1 cellular context compared by ENCODE assay signal in the genomic region with DNA sequence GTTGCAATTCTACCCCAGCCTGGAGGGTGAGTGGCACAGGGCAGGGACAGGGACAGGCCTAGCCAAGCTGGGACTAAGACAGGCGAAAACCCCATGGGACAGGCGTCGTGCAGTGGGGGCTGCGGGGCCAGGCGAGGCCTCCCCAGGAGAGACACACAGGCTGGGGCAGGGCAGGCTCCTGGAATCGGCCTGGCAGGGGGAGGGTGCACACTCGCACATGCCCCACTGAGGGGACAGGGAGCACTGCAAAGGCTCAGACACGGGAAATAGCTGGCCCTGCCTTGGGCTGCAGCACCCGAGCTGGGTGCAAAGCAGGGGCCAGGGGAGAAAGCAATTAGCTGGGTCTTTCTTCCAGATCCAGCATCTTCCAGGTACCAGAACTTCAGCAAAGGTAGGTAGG.
TF ChIP-seq lines count a peak whose summit lies in the region.

No MANE protein-coding gene starts in this region.

TF ChIP-seq in HepG2, 621 proteins besides CTCF, POLR2A, EP300 and RAD21 (continued from another document):
- no peak for TF ChIP-seq SAP130 (CRISPR knock-in tag; IDR thresholded peaks at IDR 0.05; ENCODE audit: low read depth)
- no peak for TF ChIP-seq ZBTB38 (CRISPR knock-in tag; IDR thresholded peaks at IDR 0.05)
- no peak for TF ChIP-seq ZNF501 (CRISPR knock-in tag; IDR thresholded peaks at IDR 0.05)
- TF ChIP-seq KDM4B (CRISPR knock-in tag; IDR thresholded peaks at IDR 0.05): no peak
- TF ChIP-seq, protein P1, sequence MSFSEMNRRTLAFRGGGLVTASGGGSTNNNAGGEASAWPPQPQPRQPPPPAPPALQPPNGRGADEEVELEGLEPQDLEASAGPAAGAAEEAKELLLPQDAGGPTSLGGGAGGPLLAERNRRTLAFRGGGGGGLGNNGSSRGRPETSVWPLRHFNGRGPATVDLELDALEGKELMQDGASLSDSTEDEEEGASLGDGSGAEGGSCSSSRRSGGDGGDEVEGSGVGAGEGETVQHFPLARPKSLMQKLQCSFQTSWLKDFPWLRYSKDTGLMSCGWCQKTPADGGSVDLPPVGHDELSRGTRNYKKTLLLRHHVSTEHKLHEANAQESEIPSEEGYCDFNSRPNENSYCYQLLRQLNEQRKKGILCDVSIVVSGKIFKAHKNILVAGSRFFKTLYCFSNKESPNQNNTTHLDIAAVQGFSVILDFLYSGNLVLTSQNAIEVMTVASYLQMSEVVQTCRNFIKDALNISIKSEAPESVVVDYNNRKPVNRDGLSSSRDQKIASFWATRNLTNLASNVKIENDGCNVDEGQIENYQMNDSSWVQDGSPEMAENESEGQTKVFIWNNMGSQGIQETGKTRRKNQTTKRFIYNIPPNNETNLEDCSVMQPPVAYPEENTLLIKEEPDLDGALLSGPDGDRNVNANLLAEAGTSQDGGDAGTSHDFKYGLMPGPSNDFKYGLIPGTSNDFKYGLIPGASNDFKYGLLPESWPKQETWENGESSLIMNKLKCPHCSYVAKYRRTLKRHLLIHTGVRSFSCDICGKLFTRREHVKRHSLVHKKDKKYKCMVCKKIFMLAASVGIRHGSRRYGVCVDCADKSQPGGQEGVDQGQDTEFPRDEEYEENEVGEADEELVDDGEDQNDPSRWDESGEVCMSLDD (CRISPR knock-in tag; IDR thresholded peaks at IDR 0.05; ENCODE audit: borderline replicate concordance): no peak
- peak; percentile 23; the same call in 1 of the 2 replicates for TF ChIP-seq AHR (CRISPR knock-in tag; IDR thresholded peaks at IDR 0.05)
- TF ChIP-seq SIN3A (IDR thresholded peaks at IDR 0.05; ENCODE audit: borderline replicate concordance, low read depth, low read length): no peak
- no peak for TF ChIP-seq RCOR2 (CRISPR knock-in tag; IDR thresholded peaks at IDR 0.05)
- TF ChIP-seq ZNF788 (CRISPR knock-in tag; IDR thresholded peaks at IDR 0.05; ENCODE audit: borderline replicate concordance): no peak
- peak; percentile 87 for TF ChIP-seq ZNF263 (CRISPR knock-in tag; IDR thresholded peaks at IDR 0.05)
- TF ChIP-seq RBFOX2 (IDR thresholded peaks at IDR 0.05; ENCODE audit: low read depth, low read length): peak; percentile 50; the same call in 1 of the 2 replicates
- TF ChIP-seq POGK (CRISPR knock-in tag; conservative IDR thresholded peaks at IDR 0.05): no peak
- TF ChIP-seq, protein P2, sequence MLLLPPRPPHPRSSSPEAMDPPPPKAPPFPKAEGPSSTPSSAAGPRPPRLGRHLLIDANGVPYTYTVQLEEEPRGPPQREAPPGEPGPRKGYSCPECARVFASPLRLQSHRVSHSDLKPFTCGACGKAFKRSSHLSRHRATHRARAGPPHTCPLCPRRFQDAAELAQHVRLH (CRISPR knock-in tag; IDR thresholded peaks at IDR 0.05; ENCODE audit: borderline replicate concordance, low read depth): no peak
- no peak for TF ChIP-seq EED (CRISPR knock-in tag; IDR thresholded peaks at IDR 0.05)
- peak; percentile 38; the same call in 1 of the 2 replicates for TF ChIP-seq BORCS8-MEF2B (CRISPR knock-in tag; IDR thresholded peaks at IDR 0.05)
- no peak for TF ChIP-seq JUND (CRISPR knock-in tag; IDR thresholded peaks at IDR 0.05)
- TF ChIP-seq, protein P3, sequence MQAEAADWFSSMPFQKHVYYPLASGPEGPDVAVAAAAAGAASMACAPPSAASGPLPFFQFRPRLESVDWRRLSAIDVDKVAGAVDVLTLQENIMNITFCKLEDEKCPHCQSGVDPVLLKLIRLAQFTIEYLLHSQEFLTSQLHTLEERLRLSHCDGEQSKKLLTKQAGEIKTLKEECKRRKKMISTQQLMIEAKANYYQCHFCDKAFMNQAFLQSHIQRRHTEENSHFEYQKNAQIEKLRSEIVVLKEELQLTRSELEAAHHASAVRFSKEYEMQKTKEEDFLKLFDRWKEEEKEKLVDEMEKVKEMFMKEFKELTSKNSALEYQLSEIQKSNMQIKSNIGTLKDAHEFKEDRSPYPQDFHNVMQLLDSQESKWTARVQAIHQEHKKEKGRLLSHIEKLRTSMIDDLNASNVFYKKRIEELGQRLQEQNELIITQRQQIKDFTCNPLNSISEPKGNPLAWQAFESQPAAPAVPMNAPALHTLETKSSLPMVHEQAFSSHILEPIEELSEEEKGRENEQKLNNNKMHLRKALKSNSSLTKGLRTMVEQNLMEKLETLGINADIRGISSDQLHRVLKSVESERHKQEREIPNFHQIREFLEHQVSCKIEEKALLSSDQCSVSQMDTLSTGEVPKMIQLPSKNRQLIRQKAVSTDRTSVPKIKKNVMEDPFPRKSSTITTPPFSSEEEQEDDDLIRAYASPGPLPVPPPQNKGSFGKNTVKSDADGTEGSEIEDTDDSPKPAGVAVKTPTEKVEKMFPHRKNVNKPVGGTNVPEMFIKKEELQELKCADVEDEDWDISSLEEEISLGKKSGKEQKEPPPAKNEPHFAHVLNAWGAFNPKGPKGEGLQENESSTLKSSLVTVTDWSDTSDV (CRISPR knock-in tag; IDR thresholded peaks at IDR 0.05): no peak
- TF ChIP-seq, protein P4, sequence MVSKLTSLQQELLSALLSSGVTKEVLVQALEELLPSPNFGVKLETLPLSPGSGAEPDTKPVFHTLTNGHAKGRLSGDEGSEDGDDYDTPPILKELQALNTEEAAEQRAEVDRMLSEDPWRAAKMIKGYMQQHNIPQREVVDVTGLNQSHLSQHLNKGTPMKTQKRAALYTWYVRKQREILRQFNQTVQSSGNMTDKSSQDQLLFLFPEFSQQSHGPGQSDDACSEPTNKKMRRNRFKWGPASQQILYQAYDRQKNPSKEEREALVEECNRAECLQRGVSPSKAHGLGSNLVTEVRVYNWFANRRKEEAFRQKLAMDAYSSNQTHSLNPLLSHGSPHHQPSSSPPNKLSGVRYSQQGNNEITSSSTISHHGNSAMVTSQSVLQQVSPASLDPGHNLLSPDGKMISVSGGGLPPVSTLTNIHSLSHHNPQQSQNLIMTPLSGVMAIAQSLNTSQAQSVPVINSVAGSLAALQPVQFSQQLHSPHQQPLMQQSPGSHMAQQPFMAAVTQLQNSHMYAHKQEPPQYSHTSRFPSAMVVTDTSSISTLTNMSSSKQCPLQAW (CRISPR knock-in tag; IDR thresholded peaks at IDR 0.05): no peak
TF ChIP-seq in HepG2: peak in this region for 15.
